Comparison of ENCODE assay signal across 15 cellular contexts in genomic region chr2:96414161-96414713, GRCh38.
DNase-seq lines count a peak whose midpoint lies in the region; ATAC-seq and TF ChIP-seq lines count a peak whose summit lies in the region.
"Had no signal": no experiment of that assay in that cellular context is flagged by ENCODE, and none has a peak within 500 bp of the region (broad histone marks: within the 10 kb centered on the region; RNA-seq: fewer than 3 reads in every experiment).

No MANE protein-coding gene starts in this region.

- CTCF ChIA-PET in Panc1 (lab: Charles Lee) = interaction anchor here (0.9 to 1.0 kb wide), 2 partner anchors 9 to 41 kb away, joined by 3 read pairs; no protein-coding TSS in a partner anchor

- peaks cover 0 to 18% of the 10 kb centered on the region in 2 donors for H3K36me3 Mint-ChIP-seq in activated naive CD4-positive, alpha-beta T cell treated with anti-CD3 and anti-CD28 coated beads, Interleukin-2, amount 50 U/mL, for 72 hours

- H3K27ac ChIP-seq in Panc1 (ENCODE audit: low read length) (no peak overlapping the region), lower lobe of right lung (no peak overlapping the region)
- H3K27ac ChIP-seq: BLaER1 had no signal

- intact Hi-C loops in Panc1 (cut with micrococcal nuclease; ENCODE audit: unreplicated experiment) (no loop called here), lower lobe of right lung (cut with DNase I) (no loop called here)

- H3K36me3 ChIP-seq in Panc1 (ENCODE audit: control insufficient read depth, insufficient read depth, low read length) = no peaks in the 10 kb centered on the region
- H3K36me3 ChIP-seq in lower lobe of right lung = no peaks in the 10 kb centered on the region
- H3K36me3 ChIP-seq: BLaER1 had no signal

- TF ChIP-seq CTCF in Panc1 (IDR thresholded peaks at IDR 0.05) = peak; percentile 35
- TF ChIP-seq CTCF in GM20000 (IDR thresholded peaks at IDR 0.05; ENCODE audit: extremely low read depth, missing control alignments) = no peak
- no peak for TF ChIP-seq CTCF in lower lobe of right lung (IDR thresholded peaks at IDR 0.05)

- no peaks in the 10 kb centered on the region for H3K9me3 ChIP-seq in Panc1 (ENCODE audit: control insufficient read depth, insufficient read depth, low read depth, low read length)
- H3K9me3 ChIP-seq in lower lobe of right lung = peaks cover 5% of the 10 kb centered on the region

- in situ Hi-C loops in Panc1 (cut with HindIII; ENCODE audit: low pct_unique_long_range_greater_than_20kb, low sequenced_read_pairs) = no loop called here

- BruUV-seq in Panc1 (replicated peaks; lab: Mats Ljungman, UMichigan) = no TSS peak

- POLR2A ChIA-PET in Panc1 (lab: Charles Lee) = interaction anchor here (0.6 kb wide), 3 partner anchors 72 to 159 kb away, joined by 3 to 10 read pairs (median 4); no protein-coding TSS in a partner anchor

- H3K9me3 Mint-ChIP-seq in activated naive CD4-positive, alpha-beta T cell treated with anti-CD3 and anti-CD28 coated beads, Interleukin-2, amount 50 U/mL, for 72 hours = peaks cover 8 to 22% of the 10 kb centered on the region in 2 donors

- no peak overlapping the region for H3K27ac Mint-ChIP-seq in activated naive CD4-positive, alpha-beta T cell treated with anti-CD3 and anti-CD28 coated beads, Interleukin-2, amount 50 U/mL, for 72 hours
- H3K27ac Mint-ChIP-seq: GM23338 had no signal

- peak; percentile 50 for DNase-seq in NCI-H82 (lab: John Stamatoyannopoulos, UW)
- no peak for DNase-seq in NCI-H82 treated with DMSO at 0.1 percent for 48 hours (lab: John Stamatoyannopoulos, UW; ENCODE audit: unreplicated experiment)
- DNase-seq in NCI-H1694 (lab: John Stamatoyannopoulos, UW) = peak; percentile 47
- no peak for DNase-seq in Panc1 (ENCODE audit: low read depth, low spot score)
- DNase-seq in GM20000 (ENCODE audit: low spot score) = no peak
- no peak for DNase-seq in activated naive CD4-positive, alpha-beta T cell treated with anti-CD3 and anti-CD28 coated beads, Interleukin-2, amount 50 U/mL, for 72 hours (ENCODE audit: low spot score in 2 of 2)
- DNase-seq in lower lobe of right lung = no peak
- DNase-seq: KG1, NCI-H1048, NCI-H1436 treated with DMSO at 0.1 percent for 48 hours, NCI-H2107, SHP77 treated with DMSO at 0.1 percent for 48 hours had no signal

- H3K4me3 ChIP-seq in Panc1 (ENCODE audit: low read depth in 2 of 2, low read length in 2 of 2) (no peak overlapping the region), lower lobe of right lung (no peak overlapping the region)
- H3K4me3 ChIP-seq: BLaER1, GM23338 had no signal

- ATAC-seq in Panc1 (no peak), HG03095 (IDR thresholded peaks at IDR 0.05; ENCODE audit: unreplicated experiment) (no peak), lower lobe of right lung (no peak)
- no peak for ATAC-seq in activated naive CD4-positive, alpha-beta T cell treated with anti-CD3 and anti-CD28 coated beads, Interleukin-2, amount 50 U/mL, for 72 hours
- ATAC-seq: GM23338 had no signal

- H3K27me3 ChIP-seq in Panc1 (ENCODE audit: control insufficient read depth, insufficient read depth, low read length) (no peaks in the 10 kb centered on the region), lower lobe of right lung (ENCODE audit: low read depth) (no peaks in the 10 kb centered on the region)
- H3K27me3 ChIP-seq: BLaER1 had no signal

- H3K4me1 ChIP-seq in Panc1 (ENCODE audit: control insufficient read depth, insufficient read depth, low read length) (peaks cover 28% of the 10 kb centered on the region), lower lobe of right lung (peaks cover 3% of the 10 kb centered on the region)
- H3K4me1 ChIP-seq: BLaER1 had no signal

Comparison
In these comparisons a context has a peak if more than half of its experiments do, and no peak if none do; other contexts are left out.
1. DNase-seq: peak in NCI-H82 (single experiment) and NCI-H1694 (single experiment); none in NCI-H82 treated with DMSO at 0.1 percent for 48 hours (single experiment), Panc1 (single experiment), GM20000 (single experiment), activated naive CD4-positive, alpha-beta T cell treated with anti-CD3 and anti-CD28 coated beads, Interleukin-2, amount 50 U/mL, for 72 hours (0 of 2) and lower lobe of right lung (single experiment).